Comparison of ENCODE assay signal across 3 cellular contexts in the genomic region with DNA sequence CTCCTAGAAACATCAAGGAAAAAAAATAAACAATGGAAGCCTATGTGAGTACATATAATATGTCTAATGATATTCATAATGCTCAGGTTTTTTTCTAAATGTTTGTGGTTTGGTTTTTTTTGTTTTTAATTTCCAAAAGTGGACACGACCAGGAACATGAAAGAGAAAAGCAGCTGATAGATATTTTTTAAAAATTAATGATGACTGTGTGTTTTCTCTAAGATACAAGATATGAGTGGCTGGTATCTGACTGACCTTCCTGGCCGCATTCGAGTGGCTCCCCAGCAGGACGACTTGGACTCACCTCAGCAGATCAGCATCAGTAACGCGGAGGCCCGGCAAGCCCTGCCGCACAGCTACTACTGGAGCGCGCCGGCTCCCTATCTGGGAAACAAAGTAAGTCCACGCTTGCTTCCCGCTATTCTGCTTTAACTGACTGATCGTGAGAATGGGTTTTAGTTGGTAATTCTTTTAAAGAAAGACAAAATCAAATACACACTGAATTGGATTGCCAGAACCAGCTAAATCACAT.
TF ChIP-seq lines count a peak whose summit lies in the region.

No MANE protein-coding gene starts in this region.

TF ChIP-seq in A549, 52 proteins besides CTCF, POLR2A, EP300 and RAD21 (continued from another document):
- TF ChIP-seq KDM5A (IDR thresholded peaks at IDR 0.05) (no peak), NFE2L2 (conservative IDR thresholded peaks at IDR 0.05; ENCODE audit: low read length) (no peak)

TF ChIP-seq in IMR-90, 13 proteins besides CTCF, POLR2A, EP300 and RAD21:
- TF ChIP-seq MAFK (IDR thresholded peaks at IDR 0.05; ENCODE audit: low read depth, low read length) (peak; percentile 22; the same call in 1 of the 2 replicates), NFE2L2 (IDR thresholded peaks at IDR 0.05; ENCODE audit: low read depth, low read length) (no peak), RFX5 (IDR thresholded peaks at IDR 0.05; ENCODE audit: low read depth, low read length) (no peak), BHLHE40 (IDR thresholded peaks at IDR 0.05; ENCODE audit: low read depth, low read length) (no peak)
- TF ChIP-seq, protein P1, sequence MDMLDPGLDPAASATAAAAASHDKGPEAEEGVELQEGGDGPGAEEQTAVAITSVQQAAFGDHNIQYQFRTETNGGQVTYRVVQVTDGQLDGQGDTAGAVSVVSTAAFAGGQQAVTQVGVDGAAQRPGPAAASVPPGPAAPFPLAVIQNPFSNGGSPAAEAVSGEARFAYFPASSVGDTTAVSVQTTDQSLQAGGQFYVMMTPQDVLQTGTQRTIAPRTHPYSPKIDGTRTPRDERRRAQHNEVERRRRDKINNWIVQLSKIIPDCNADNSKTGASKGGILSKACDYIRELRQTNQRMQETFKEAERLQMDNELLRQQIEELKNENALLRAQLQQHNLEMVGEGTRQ (IDR thresholded peaks at IDR 0.05; ENCODE audit: low read depth, low read length), result no peak

TF ChIP-seq in HepG2, 621 proteins besides CTCF, POLR2A, EP300 and RAD21 (continued from another document):
- TF ChIP-seq MAFK (conservative IDR thresholded peaks at IDR 0.05 in 1 of 2, IDR thresholded peaks at IDR 0.05 in 1 of 2; ENCODE audit: low read length in 2 of 2) (peak; percentile 64 to 79; a peak in 3 of 4 replicates), ZSCAN30 (CRISPR knock-in tag; IDR thresholded peaks at IDR 0.05) (no peak), MAFF (IDR thresholded peaks at IDR 0.05; ENCODE audit: low read depth, low read length) (peak; percentile 74)
